1 cellular context compared by ENCODE assay signal in genomic region chrX:119477812-119478232, GRCh38.
TF ChIP-seq lines count a peak whose summit lies in the region.

No MANE protein-coding gene starts in this region.

TF ChIP-seq in K562, 482 proteins besides CTCF, POLR2A, EP300 and RAD21 (continued from another document and continues in another):
- TF ChIP-seq HBP1 (CRISPR knock-in tag; IDR thresholded peaks at IDR 0.05) (no peak), SIRT6 (IDR thresholded peaks at IDR 0.05; ENCODE audit: low read depth, low read length) (no peak), COPS2 (conservative IDR thresholded peaks at IDR 0.05) (no peak), JUN (IDR thresholded peaks at IDR 0.05; ENCODE audit: borderline replicate concordance, low read depth, low read length) (0 out of 2 replicates have a peak, but pooled peaks have one; percentile 18), JUN (CRISPR knock-in tag; IDR thresholded peaks at IDR 0.05; ENCODE audit: borderline replicate concordance) (no peak), NELFE (IDR thresholded peaks at IDR 0.05; ENCODE audit: insufficient read depth, insufficient read length) (no peak), MTF1 (CRISPR knock-in tag; IDR thresholded peaks at IDR 0.05; ENCODE audit: borderline replicate concordance) (no peak), CUX1 (CRISPR knock-in tag; IDR thresholded peaks at IDR 0.05) (no peak), TBL1XR1 (IDR thresholded peaks at IDR 0.05; ENCODE audit: low read length in 2 of 2) (peak in 1 of 2 experiments; percentile 66; a peak in 2 of 4 replicates), PKNOX1 (IDR thresholded peaks at IDR 0.05) (no peak), LEF1 (IDR thresholded peaks at IDR 0.05) (no peak), PRDM10 (IDR thresholded peaks at IDR 0.05; ENCODE audit: partially characterized antibody) (no peak), NBN (IDR thresholded peaks at IDR 0.05; ENCODE audit: low read depth) (no peak), CSDE1 (IDR thresholded peaks at IDR 0.05) (no peak), CREB1 (IDR thresholded peaks at IDR 0.05) (no peak; the same call in 1 of the 2 replicates), CREB1 (CRISPR knock-in tag; IDR thresholded peaks at IDR 0.05) (peak; percentile 21; the same call in 1 of the 2 replicates), ETS2 (tag; IDR thresholded peaks at IDR 0.05; ENCODE audit: borderline replicate concordance, poor library complexity, severe bottlenecking) (no peak), PTRF (tag; IDR thresholded peaks at IDR 0.05) (no peak), ZNF512 (tag; IDR thresholded peaks at IDR 0.05) (no peak), ZNF3 (CRISPR knock-in tag; IDR thresholded peaks at IDR 0.05) (no peak), PBX2 (CRISPR knock-in tag; IDR thresholded peaks at IDR 0.05; ENCODE audit: low read depth) (no peak), PBX2 (tag; conservative IDR thresholded peaks at IDR 0.05; ENCODE audit: low read depth) (no peak), ZNF778 (CRISPR knock-in tag; IDR thresholded peaks at IDR 0.05) (no peak), ZNF695 (CRISPR knock-in tag; IDR thresholded peaks at IDR 0.05) (no peak), ZMIZ1 (IDR thresholded peaks at IDR 0.05; ENCODE audit: low read depth in 2 of 2, low read length in 2 of 2) (no peak), ATF7 (IDR thresholded peaks at IDR 0.05) (peak; percentile 82), GABPB2 (CRISPR knock-in tag; conservative IDR thresholded peaks at IDR 0.05) (no peak), ZNF79 (CRISPR knock-in tag; IDR thresholded peaks at IDR 0.05; ENCODE audit: low read depth) (no peak), NR1H2 (CRISPR knock-in tag; IDR thresholded peaks at IDR 0.05) (no peak), ZFP30 (CRISPR knock-in tag; IDR thresholded peaks at IDR 0.05; ENCODE audit: borderline replicate concordance) (no peak), HDAC3 (IDR thresholded peaks at IDR 0.05; ENCODE audit: borderline replicate concordance, partially characterized antibody) (peak; percentile 48), ZSCAN29 (IDR thresholded peaks at IDR 0.05) (no peak), E2F8 (IDR thresholded peaks at IDR 0.05; ENCODE audit: low read depth, partially characterized antibody) (no peak), ZNF408 (CRISPR knock-in tag; IDR thresholded peaks at IDR 0.05; ENCODE audit: low read depth) (no peak), TAL1 (IDR thresholded peaks at IDR 0.05) (peak; percentile 77), USF1 (CRISPR knock-in tag; IDR thresholded peaks at IDR 0.05) (no peak; the same call in 1 of the 2 replicates), SAP30 (IDR thresholded peaks at IDR 0.05; ENCODE audit: borderline replicate concordance, insufficient read depth, low read depth, low read length, poor library complexity, severe bottlenecking) (no peak)
